9 cellular contexts compared by ENCODE assay signal in genomic region chr6:25963426-25964123, GRCh38. TPM values are rescaled to one million over a fixed set of nuclear protein-coding genes. Genes with fewer than 3 reads are reported as not detected.
DNase-seq lines count a peak whose midpoint lies in the region; ATAC-seq and TF ChIP-seq lines count a peak whose summit lies in the region.
"Had no signal": no experiment of that assay in that cellular context is flagged by ENCODE, and none has a peak within 500 bp of the region (broad histone marks: within the 10 kb centered on the region; RNA-seq: fewer than 3 reads in every experiment).

No MANE protein-coding gene starts in this region.

- H3K4me3 Mint-ChIP-seq in activated CD8-positive, alpha-beta T cell treated with anti-CD3 and anti-CD28 coated beads for 36 hours, result peak overlapping the region; percentile 83

- H3K27ac ChIP-seq in AG04450 (ENCODE audit: low read depth, low read length) (no peak overlapping the region), right cardiac atrium (ENCODE audit: low read length) (peak overlapping the region; percentile 39), skin epidermis (peak overlapping the region in 20 of 21 experiments; percentile 87 to 99 (median 94))

- H3K27me3 Mint-ChIP-seq in activated CD8-positive, alpha-beta T cell treated with anti-CD3 and anti-CD28 coated beads for 36 hours, result no peaks in the 10 kb centered on the region

- CTCF ChIA-PET in AG04450 (lab: Charles Lee), result interaction anchor here (0.6 kb wide), 1 partner anchor 47 kb away, joined by 3 read pairs; no protein-coding TSS in a partner anchor
- CTCF ChIA-PET in activated CD8-positive, alpha-beta T cell treated with anti-CD3 and anti-CD28 coated beads for 36 hours (lab: Charles Lee), result interaction anchor here (0.9 to 2.6 kb wide), 2 partner anchors 28 to 53 kb away, joined by 3 to 18 read pairs; no protein-coding TSS in a partner anchor

- H3K27ac Mint-ChIP-seq in activated CD8-positive, alpha-beta T cell treated with anti-CD3 and anti-CD28 coated beads for 36 hours, result peak overlapping the region; percentile 83

- peaks cover 77% of the 10 kb centered on the region for H3K4me1 Mint-ChIP-seq in activated CD8-positive, alpha-beta T cell treated with anti-CD3 and anti-CD28 coated beads for 36 hours (ENCODE audit: low read depth)

- TF ChIP-seq CTCF in AG04450 (IDR thresholded peaks at IDR 0.05; ENCODE audit: low read depth, low read length) (no peak), HFF-Myc (IDR thresholded peaks at IDR 0.05; ENCODE audit: low read depth, low read length, missing control alignments) (no peak)
- TF ChIP-seq CTCF in activated CD8-positive, alpha-beta T cell treated with anti-CD3 and anti-CD28 coated beads for 36 hours (IDR thresholded peaks at IDR 0.05), result no peak

- peaks cover 16% of the 10 kb centered on the region for H3K9me3 Mint-ChIP-seq in activated CD8-positive, alpha-beta T cell treated with anti-CD3 and anti-CD28 coated beads for 36 hours

- 11% methylated on average over 6 of the region's 6 CpGs for WGBS in right cardiac atrium

- H3K4me3 ChIP-seq in AG04450 (ENCODE audit: low read depth, low read length) (peak overlapping the region; percentile 77), HFF-Myc (replicated peaks; ENCODE audit: low read depth, low read length) (peak overlapping the region; percentile 53), right cardiac atrium (ENCODE audit: low read length) (peak overlapping the region; percentile 100), skin epidermis (peak overlapping the region; percentile 52 to 75 (median 57))

- H3K27me3 ChIP-seq in AG04450 (ENCODE audit: control insufficient read depth, insufficient read depth, low read length) (no peaks in the 10 kb centered on the region), right cardiac atrium (ENCODE audit: control insufficient read depth, insufficient read depth) (no peaks in the 10 kb centered on the region)

- H3K9me3 ChIP-seq in AG04450 (ENCODE audit: control insufficient read depth, insufficient read depth, low read length), result no peaks in the 10 kb centered on the region
- H3K9me3 ChIP-seq in right cardiac atrium (ENCODE audit: control insufficient read depth, low read length), result no peaks in the 10 kb centered on the region

- peaks cover 11% of the 10 kb centered on the region for H3K4me1 ChIP-seq in right cardiac atrium (ENCODE audit: control insufficient read depth, insufficient read depth, low read length)

- POLR2A ChIA-PET in AG04450 (lab: Yijun Ruan, JAX), result no interaction called here
- POLR2A ChIA-PET in activated CD8-positive, alpha-beta T cell treated with anti-CD3 and anti-CD28 coated beads for 36 hours (lab: Charles Lee), result interaction anchor here (0.6 to 2.5 kb wide), 8 partner anchors 7 to 69 kb away, joined by 3 to 10 read pairs (median 6); a partner anchor contains a TSS

- ATAC-seq in activated CD8-positive, alpha-beta T cell treated with anti-CD3 and anti-CD28 coated beads for 36 hours, result no peak
- ATAC-seq in right cardiac atrium (peak; percentile 6 to 36), GM19463 (IDR thresholded peaks at IDR 0.05; ENCODE audit: unreplicated experiment) (no peak), GM21515 (IDR thresholded peaks at IDR 0.05; ENCODE audit: unreplicated experiment) (no peak)

- DNase-seq in AG04450 (ENCODE audit: low read depth, low spot score), result no peak
- DNase-seq in HFF-Myc (ENCODE audit: extremely low read depth, low read depth), result no peak
- DNase-seq in activated CD8-positive, alpha-beta T cell treated with anti-CD3 and anti-CD28 coated beads for 36 hours, result no peak
- no peak for DNase-seq in right cardiac atrium
- no peak for DNase-seq in activated CD8-positive, alpha-beta memory T cell treated with anti-CD3 and anti-CD28 coated beads, Interleukin-2, amount 50 U/mL, for 48 hours

- peaks cover 55% of the 10 kb centered on the region for H3K36me3 Mint-ChIP-seq in activated CD8-positive, alpha-beta T cell treated with anti-CD3 and anti-CD28 coated beads for 36 hours (ENCODE audit: low read depth)

- intact Hi-C loops in activated CD8-positive, alpha-beta T cell treated with anti-CD3 and anti-CD28 coated beads for 36 hours (cut with micrococcal nuclease), result no loop called here
- intact Hi-C loops in right cardiac atrium (cut with DNase I), result no loop called here

RNA-seq across cellular contexts. Expression of gene TRIM38, which starts 1.0 kb away (rescaled TPM):
- polyA plus RNA-seq in AG04450 (2011; rRNA removed) (8.2 and 9.1 TPM in 2 replicates), right cardiac atrium (2.7 TPM)
- 10.2 and 11.4 TPM in 2 replicates for polyA minus RNA-seq in AG04450 (2011; rRNA and poly(A)+ RNA removed)
- 1 to 10 TPM; 8.0 to 8.3 TPM for total RNA-seq in activated CD8-positive, alpha-beta T cell treated with anti-CD3 and anti-CD28 coated beads for 36 hours
- total RNA-seq in right cardiac atrium, result 1 to 10 TPM; 4.0 to 4.7 (median 4.4) TPM
- polyA plus RNA-seq: neural cell had no signal

RNA-seq across cellular contexts. Expression of gene SLC17A2, which starts 33.1 kb away (rescaled TPM):
- not detected in 2 replicates for polyA plus RNA-seq in AG04450 (2011; rRNA removed)
- not detected in 2 replicates for polyA minus RNA-seq in AG04450 (2011; rRNA and poly(A)+ RNA removed)
- not detected for total RNA-seq in activated CD8-positive, alpha-beta T cell treated with anti-CD3 and anti-CD28 coated beads for 36 hours
- total RNA-seq in right cardiac atrium, result not detected
- polyA plus RNA-seq in right cardiac atrium, result not detected
- polyA plus RNA-seq: neural cell had no signal

Comparison
In these comparisons a context has a peak if more than half of its experiments do, and no peak if none do; other contexts are left out.
1. ATAC-seq: peak in right cardiac atrium (2 of 2); none in activated CD8-positive, alpha-beta T cell treated with anti-CD3 and anti-CD28 coated beads for 36 hours (single experiment), GM19463 (single experiment) and GM21515 (single experiment).
2. Peak in every context shown above with its lines, with median percentiles within 50 percentile points of each other: H3K4me3 ChIP-seq.